8 cellular contexts compared by ENCODE assay signal in the genomic region with DNA sequence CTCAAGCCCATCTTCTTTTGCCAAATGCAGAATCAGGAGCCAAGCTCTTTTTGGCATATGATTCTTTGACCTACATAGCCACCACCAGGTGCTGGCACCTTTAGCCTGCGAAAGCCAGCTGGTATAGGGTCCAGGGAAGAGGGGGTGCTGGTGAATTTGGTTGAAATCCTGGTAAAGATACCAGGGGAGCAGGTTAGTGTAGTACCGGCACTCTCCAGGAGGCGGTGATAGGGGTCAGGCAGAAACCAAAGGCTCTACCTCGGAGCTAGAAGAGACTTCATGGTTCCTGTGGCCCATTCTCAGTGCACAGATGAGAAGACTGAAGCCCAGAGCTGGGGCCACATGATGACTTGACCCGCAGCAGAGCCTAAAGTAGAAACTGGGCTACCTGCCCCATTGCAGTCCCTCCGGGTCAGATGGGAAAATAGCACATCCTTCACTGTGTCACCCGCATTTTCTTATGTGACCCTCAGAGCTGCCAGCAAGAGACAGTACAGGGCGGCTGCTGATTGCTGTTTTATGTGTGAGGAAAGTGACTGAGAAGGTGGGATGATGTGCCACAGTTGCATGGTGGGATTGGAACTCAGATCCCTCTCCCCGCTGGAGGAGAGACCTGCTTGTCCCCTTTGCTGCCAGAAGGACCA. TPM values are rescaled to one million over a fixed set of nuclear protein-coding genes. Genes with fewer than 3 reads are reported as not detected.
DNase-seq lines count a peak whose midpoint lies in the region; ATAC-seq and TF ChIP-seq lines count a peak whose summit lies in the region.

No MANE protein-coding gene starts in this region.

- TF ChIP-seq CTCF in OCI-LY7 (conservative IDR thresholded peaks at IDR 0.05; ENCODE audit: low read length) (peak; percentile 91), sigmoid colon (IDR thresholded peaks at IDR 0.05) (peak; percentile 14 to 70 (median 61))

- ATAC-seq in GM18511 (IDR thresholded peaks at IDR 0.05; ENCODE audit: unreplicated experiment) (peak; percentile 24), GM19397 (IDR thresholded peaks at IDR 0.05; ENCODE audit: unreplicated experiment) (no peak)
- peak; percentile 22 to 38 for ATAC-seq in activated T-cell treated with anti-CD3 and anti-CD28 coated beads, Interleukin-2, amount 50 U/mL, for 72 hours (replicated peaks in 1 of 2)

- H3K27ac ChIP-seq in OCI-LY7 (ENCODE audit: low read depth, low read length, poor library complexity, severe bottlenecking) (no peak overlapping the region), sigmoid colon (no peak overlapping the region)

- POLR2A ChIA-PET in OCI-LY7 (lab: Charles Lee) = interaction anchor here (0.6 to 1.7 kb wide), 2 partner anchors 20 to 22 kb away, joined by 5 to 6 read pairs; no protein-coding TSS in a partner anchor

- peaks cover 59% of the 10 kb centered on the region for H3K4me1 Mint-ChIP-seq in activated T-cell treated with anti-CD3 and anti-CD28 coated beads, Interleukin-2, amount 50 U/mL, for 72 hours (ENCODE audit: low read depth)

- TF ChIP-seq POLR2A in sigmoid colon (IDR thresholded peaks at IDR 0.05) = no peak

- no peak overlapping the region for H3K4me2 ChIP-seq in OCI-LY7 (ENCODE audit: low read length)

- H3K36me3 Mint-ChIP-seq in activated T-cell treated with anti-CD3 and anti-CD28 coated beads, Interleukin-2, amount 50 U/mL, for 72 hours (ENCODE audit: insufficient read depth in 2 of 2) = peaks cover 2 to 10% of the 10 kb centered on the region in 2 donors

- no peak overlapping the region for H3K4me3 ChIP-seq in OCI-LY7 (ENCODE audit: low read depth, low read length, poor library complexity, severe bottlenecking)
- no peak overlapping the region for H3K4me3 ChIP-seq in sigmoid colon

- DNase-seq in AG08396 (ENCODE audit: low spot score) (peak; percentile 68), OCI-LY7 (ENCODE audit: low spot score) (peak; percentile 67), foreskin melanocyte (peak; percentile 23), sigmoid colon (peak; percentile 75), pons (ENCODE audit: low spot score) (no peak)
- DNase-seq in activated T-cell treated with anti-CD3 and anti-CD28 coated beads, Interleukin-2, amount 50 U/mL, for 72 hours = peak; percentile 69 to 83

- no peaks in the 10 kb centered on the region for H3K9me2 ChIP-seq in OCI-LY7 (ENCODE audit: insufficient read depth, low read length)

- TF ChIP-seq EP300 in sigmoid colon (IDR thresholded peaks at IDR 0.05) = no peak

- H2AFZ ChIP-seq in OCI-LY7 (ENCODE audit: low read length) = no peak overlapping the region

- H3K36me3 ChIP-seq in OCI-LY7 (ENCODE audit: insufficient read depth, low read length) = no peaks in the 10 kb centered on the region
- H3K36me3 ChIP-seq in sigmoid colon = peaks cover 37 to 54% (median 44%) of the 10 kb centered on the region in 4 donors

- intact Hi-C loops in OCI-LY7 (cut with micrococcal nuclease; ENCODE audit: unreplicated experiment) = loop anchor here (1.0 to 5.0 kb wide), 3 partner anchors 74 to 248 kb away; no protein-coding TSS in a partner anchor
- intact Hi-C loops in sigmoid colon (cut with DNase I) = no loop called here

- no TSS peak for BruUV-seq in OCI-LY7 (replicated peaks; lab: Mats Ljungman, UMichigan)

- H3K4me1 ChIP-seq in OCI-LY7 (ENCODE audit: insufficient read depth, low read length, poor library complexity, severe bottlenecking) (peaks cover 17% of the 10 kb centered on the region), sigmoid colon (peaks cover 0 to 26% (median 17%) of the 10 kb centered on the region in 4 donors)

- CTCF ChIA-PET in OCI-LY7 (lab: Charles Lee; ENCODE audit: unreplicated experiment) = interaction anchor here (0.7 to 1.9 kb wide), 6 partner anchors 48 to 181 kb away, joined by 3 to 13 read pairs (median 4); no protein-coding TSS in a partner anchor

- no peaks in the 10 kb centered on the region for H4K20me1 ChIP-seq in OCI-LY7 (ENCODE audit: insufficient read depth, low read length)

- no peaks in the 10 kb centered on the region for H3K79me2 ChIP-seq in OCI-LY7 (ENCODE audit: insufficient read depth, low read depth, low read length)

- H3K27me3 Mint-ChIP-seq in activated T-cell treated with anti-CD3 and anti-CD28 coated beads, Interleukin-2, amount 50 U/mL, for 72 hours (ENCODE audit: low read depth) = no peaks in the 10 kb centered on the region

- WGBS in sigmoid colon, 2 donors = 65 to 69% methylated on average over 9 of the region's 9 CpGs

- no peaks in the 10 kb centered on the region for H3K27me3 ChIP-seq in sigmoid colon

- H3K9me3 Mint-ChIP-seq in activated T-cell treated with anti-CD3 and anti-CD28 coated beads, Interleukin-2, amount 50 U/mL, for 72 hours = no peaks in the 10 kb centered on the region

- H3K9me3 ChIP-seq in OCI-LY7 (ENCODE audit: low read length) (no peaks in the 10 kb centered on the region), sigmoid colon (no peaks in the 10 kb centered on the region)

- H3K4me3 Mint-ChIP-seq in activated T-cell treated with anti-CD3 and anti-CD28 coated beads, Interleukin-2, amount 50 U/mL, for 72 hours = no peak overlapping the region

- H3K27ac Mint-ChIP-seq in activated T-cell treated with anti-CD3 and anti-CD28 coated beads, Interleukin-2, amount 50 U/mL, for 72 hours = no peak overlapping the region

RNA-seq across cellular contexts. Expression of gene IL19, which starts 36.0 kb away (rescaled TPM):
- total RNA-seq in OCI-LY7 (2014; rRNA removed; shearing (Covaris generic)) = not detected in 2 replicates
- total RNA-seq in OCI-LY7 (2022) = not detected in 2 replicates
- total RNA-seq in activated T-cell treated with anti-CD3 and anti-CD28 coated beads, Interleukin-2, amount 50 U/mL, for 72 hours = not detected
- not detected for total RNA-seq in sigmoid colon
- under 1 TPM in 1 of 3 donors, not detected in 2; 0.10 TPM for polyA plus RNA-seq in sigmoid colon

RNA-seq across cellular contexts. Expression of gene IL10, which starts 37.7 kb away (rescaled TPM):
- total RNA-seq in OCI-LY7 (2014; rRNA removed; shearing (Covaris generic)) = not detected in 2 replicates
- total RNA-seq in OCI-LY7 (2022) (not detected in 2 replicates), sigmoid colon (10 to 100 TPM in 2 of 4 donors, 1 to 10 TPM in 2; 1.7 to 11.1 (median 8.2) TPM)
- total RNA-seq in activated T-cell treated with anti-CD3 and anti-CD28 coated beads, Interleukin-2, amount 50 U/mL, for 72 hours = 1 to 10 TPM in 1 of 2 donors, under 1 TPM in 1; 0.77 to 2.3 TPM
- 10 to 100 TPM in 1 of 3 donors, 1 to 10 TPM in 2; 1.6 to 16.8 (median 2.8) TPM for polyA plus RNA-seq in sigmoid colon

RNA-seq across cellular contexts. Expression of gene MAPKAPK2, which starts 49.9 kb away (rescaled TPM):
- total RNA-seq in OCI-LY7 (2014; rRNA removed; shearing (Covaris generic)) = 14.5 and 16.3 TPM in 2 replicates
- 39.9 and 46.5 TPM in 2 replicates for total RNA-seq in OCI-LY7 (2022)
- 100 to 1,000 TPM; 101 to 102 TPM for total RNA-seq in activated T-cell treated with anti-CD3 and anti-CD28 coated beads, Interleukin-2, amount 50 U/mL, for 72 hours
- total RNA-seq in sigmoid colon = 10 to 100 TPM; 32.1 to 61.4 (median 40.5) TPM
- polyA plus RNA-seq in sigmoid colon = 10 to 100 TPM; 37.8 to 55.5 (median 39.3) TPM
